ENCODE assay signal across 1 cellular context in genomic region chr1:151762941-151763921, GRCh38.
TF ChIP-seq lines count a peak whose summit lies in the region.

Gene MRPL9, minus strand, starts transcription at chr1:151763496. Its CDS starts 17 bp downstream, at chr1:151763479.

TF ChIP-seq in GM12878, 131 proteins besides CTCF, POLR2A, EP300 and RAD21 (continued from another document and continues in another):
- no peak for TF ChIP-seq ZBTB4 (CRISPR knock-in tag; IDR thresholded peaks at IDR 0.05)
- 0 out of 2 replicates have a peak, but pooled peaks have one; percentile 21 for TF ChIP-seq LARP7 (IDR thresholded peaks at IDR 0.05)
- no peak for TF ChIP-seq KDM1A (IDR thresholded peaks at IDR 0.05; ENCODE audit: borderline replicate concordance)
- peak; percentile 95 for TF ChIP-seq CBFB (IDR thresholded peaks at IDR 0.05; ENCODE audit: low read depth)
- TF ChIP-seq TCF12 (IDR thresholded peaks at IDR 0.05; ENCODE audit: low read depth, low read length) = peak; percentile 73; the same call in 1 of the 2 replicates
- peak in 1 of 2 experiments; percentile 88; a peak in 1 of 4 replicates for TF ChIP-seq SRF (IDR thresholded peaks at IDR 0.05; ENCODE audit: low read depth in 2 of 2, low read length in 2 of 2)
- TF ChIP-seq ZNF207 (IDR thresholded peaks at IDR 0.05; ENCODE audit: borderline replicate concordance) = peak; percentile 85
- peak; percentile 99 for TF ChIP-seq YY1 (IDR thresholded peaks at IDR 0.05; ENCODE audit: low read depth, low read length)
- 0 out of 2 replicates have a peak, but pooled peaks have one; percentile 58 for TF ChIP-seq RCOR1 (conservative IDR thresholded peaks at IDR 0.05; ENCODE audit: low read depth, low read length)
- 0 out of 2 replicates have a peak, but pooled peaks have one; percentile 55 for TF ChIP-seq HSF1 (IDR thresholded peaks at IDR 0.05; ENCODE audit: low read depth, low read length)
- 0 out of 2 replicates have a peak, but pooled peaks have one; percentile 72 for TF ChIP-seq ASH2L (IDR thresholded peaks at IDR 0.05; ENCODE audit: borderline replicate concordance, low read depth)
- peak; percentile 12 for TF ChIP-seq MEF2B (IDR thresholded peaks at IDR 0.05; ENCODE audit: partially characterized antibody, poor library complexity, severe bottlenecking)
- peak; percentile 97 for TF ChIP-seq MYC (IDR thresholded peaks at IDR 0.05; ENCODE audit: insufficient read depth, insufficient read length, insufficient replicate concordance, low read length, severe bottlenecking)
- peak; percentile 40 for TF ChIP-seq RUNX3 (IDR thresholded peaks at IDR 0.05; ENCODE audit: low read length)
- TF ChIP-seq GABPA (IDR thresholded peaks at IDR 0.05; ENCODE audit: low read depth) = no peak
- TF ChIP-seq DPF2 (IDR thresholded peaks at IDR 0.05) = 0 out of 2 replicates have a peak, but pooled peaks have one; percentile 51
- 0 out of 2 replicates have a peak, but pooled peaks have one; percentile 58 for TF ChIP-seq CHD2 (IDR thresholded peaks at IDR 0.05; ENCODE audit: borderline replicate concordance, low read depth, low read length)
- TF ChIP-seq, protein P1, sequence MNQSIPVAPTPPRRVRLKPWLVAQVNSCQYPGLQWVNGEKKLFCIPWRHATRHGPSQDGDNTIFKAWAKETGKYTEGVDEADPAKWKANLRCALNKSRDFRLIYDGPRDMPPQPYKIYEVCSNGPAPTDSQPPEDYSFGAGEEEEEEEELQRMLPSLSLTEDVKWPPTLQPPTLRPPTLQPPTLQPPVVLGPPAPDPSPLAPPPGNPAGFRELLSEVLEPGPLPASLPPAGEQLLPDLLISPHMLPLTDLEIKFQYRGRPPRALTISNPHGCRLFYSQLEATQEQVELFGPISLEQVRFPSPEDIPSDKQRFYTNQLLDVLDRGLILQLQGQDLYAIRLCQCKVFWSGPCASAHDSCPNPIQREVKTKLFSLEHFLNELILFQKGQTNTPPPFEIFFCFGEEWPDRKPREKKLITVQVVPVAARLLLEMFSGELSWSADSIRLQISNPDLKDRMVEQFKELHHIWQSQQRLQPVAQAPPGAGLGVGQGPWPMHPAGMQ (IDR thresholded peaks at IDR 0.05; ENCODE audit: borderline replicate concordance) = peak; percentile 96
- TF ChIP-seq MYB (IDR thresholded peaks at IDR 0.05; ENCODE audit: borderline replicate concordance, low read depth, low read length) = peak; percentile 96
- TF ChIP-seq ATF3 (IDR thresholded peaks at IDR 0.05; ENCODE audit: borderline replicate concordance, extremely low read depth, low read depth, low read length) = peak; percentile 73; the same call in 1 of the 2 replicates
- TF ChIP-seq BACH1 (IDR thresholded peaks at IDR 0.05; ENCODE audit: borderline replicate concordance) = 0 out of 2 replicates have a peak, but pooled peaks have one; percentile 24
- peak; percentile 91 for TF ChIP-seq HDAC6 (IDR thresholded peaks at IDR 0.05; ENCODE audit: unreplicated experiment)
- peak; percentile 83 for TF ChIP-seq MXI1 (IDR thresholded peaks at IDR 0.05; ENCODE audit: low read depth, low read length)
- TF ChIP-seq EZH2 (IDR thresholded peaks at IDR 0.05; ENCODE audit: borderline replicate concordance, control insufficient read depth, low read depth, low read length) = no peak
- peak; percentile 62; the same call in 1 of the 2 replicates for TF ChIP-seq PML (IDR thresholded peaks at IDR 0.05; ENCODE audit: low read length)
- TF ChIP-seq RFX5 (IDR thresholded peaks at IDR 0.05; ENCODE audit: low read depth, low read length) = no peak
- no peak for TF ChIP-seq CHD4 (IDR thresholded peaks at IDR 0.05)
- TF ChIP-seq PKNOX1 (IDR thresholded peaks at IDR 0.05) = peak; percentile 57
- peak; percentile 32; the same call in 1 of the 2 replicates for TF ChIP-seq NFIC (IDR thresholded peaks at IDR 0.05; ENCODE audit: low read depth, low read length)
- peak; percentile 94 for TF ChIP-seq RB1 (IDR thresholded peaks at IDR 0.05; ENCODE audit: borderline replicate concordance)
- TF ChIP-seq, protein P2, sequence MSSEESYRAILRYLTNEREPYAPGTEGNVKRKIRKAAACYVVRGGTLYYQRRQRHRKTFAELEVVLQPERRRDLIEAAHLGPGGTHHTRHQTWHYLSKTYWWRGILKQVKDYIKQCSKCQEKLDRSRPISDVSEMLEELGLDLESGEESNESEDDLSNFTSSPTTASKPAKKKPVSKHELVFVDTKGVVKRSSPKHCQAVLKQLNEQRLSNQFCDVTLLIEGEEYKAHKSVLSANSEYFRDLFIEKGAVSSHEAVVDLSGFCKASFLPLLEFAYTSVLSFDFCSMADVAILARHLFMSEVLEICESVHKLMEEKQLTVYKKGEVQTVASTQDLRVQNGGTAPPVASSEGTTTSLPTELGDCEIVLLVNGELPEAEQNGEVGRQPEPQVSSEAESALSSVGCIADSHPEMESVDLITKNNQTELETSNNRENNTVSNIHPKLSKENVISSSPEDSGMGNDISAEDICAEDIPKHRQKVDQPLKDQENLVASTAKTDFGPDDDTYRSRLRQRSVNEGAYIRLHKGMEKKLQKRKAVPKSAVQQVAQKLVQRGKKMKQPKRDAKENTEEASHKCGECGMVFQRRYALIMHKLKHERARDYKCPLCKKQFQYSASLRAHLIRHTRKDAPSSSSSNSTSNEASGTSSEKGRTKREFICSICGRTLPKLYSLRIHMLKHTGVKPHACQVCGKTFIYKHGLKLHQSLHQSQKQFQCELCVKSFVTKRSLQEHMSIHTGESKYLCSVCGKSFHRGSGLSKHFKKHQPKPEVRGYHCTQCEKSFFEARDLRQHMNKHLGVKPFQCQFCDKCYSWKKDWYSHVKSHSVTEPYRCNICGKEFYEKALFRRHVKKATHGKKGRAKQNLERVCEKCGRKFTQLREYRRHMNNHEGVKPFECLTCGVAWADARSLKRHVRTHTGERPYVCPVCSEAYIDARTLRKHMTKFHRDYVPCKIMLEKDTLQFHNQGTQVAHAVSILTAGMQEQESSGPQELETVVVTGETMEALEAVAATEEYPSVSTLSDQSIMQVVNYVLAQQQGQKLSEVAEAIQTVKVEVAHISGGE (CRISPR knock-in tag; IDR thresholded peaks at IDR 0.05) = no peak
- TF ChIP-seq PAX8 (IDR thresholded peaks at IDR 0.05) = no peak
- peak; percentile 74 for TF ChIP-seq POU2F2 (IDR thresholded peaks at IDR 0.05; ENCODE audit: borderline replicate concordance, low read depth, low read length)
- no peak for TF ChIP-seq MEF2A (IDR thresholded peaks at IDR 0.05; ENCODE audit: insufficient read depth, low read depth, low read length)
- TF ChIP-seq ZBTB33 (IDR thresholded peaks at IDR 0.05) = peak; percentile 89
- TF ChIP-seq IKZF2 (IDR thresholded peaks at IDR 0.05) = peak in 1 of 2 experiments; percentile 32; a peak in 2 of 4 replicates
- peak; percentile 88; the same call in 1 of the 2 replicates for TF ChIP-seq TAF1 (IDR thresholded peaks at IDR 0.05; ENCODE audit: borderline replicate concordance, low read depth, low read length)
- 0 out of 2 replicates have a peak, but pooled peaks have one; percentile 35 for TF ChIP-seq ZNF687 (IDR thresholded peaks at IDR 0.05)
